9 cellular contexts compared by ENCODE assay signal in the genomic region with DNA sequence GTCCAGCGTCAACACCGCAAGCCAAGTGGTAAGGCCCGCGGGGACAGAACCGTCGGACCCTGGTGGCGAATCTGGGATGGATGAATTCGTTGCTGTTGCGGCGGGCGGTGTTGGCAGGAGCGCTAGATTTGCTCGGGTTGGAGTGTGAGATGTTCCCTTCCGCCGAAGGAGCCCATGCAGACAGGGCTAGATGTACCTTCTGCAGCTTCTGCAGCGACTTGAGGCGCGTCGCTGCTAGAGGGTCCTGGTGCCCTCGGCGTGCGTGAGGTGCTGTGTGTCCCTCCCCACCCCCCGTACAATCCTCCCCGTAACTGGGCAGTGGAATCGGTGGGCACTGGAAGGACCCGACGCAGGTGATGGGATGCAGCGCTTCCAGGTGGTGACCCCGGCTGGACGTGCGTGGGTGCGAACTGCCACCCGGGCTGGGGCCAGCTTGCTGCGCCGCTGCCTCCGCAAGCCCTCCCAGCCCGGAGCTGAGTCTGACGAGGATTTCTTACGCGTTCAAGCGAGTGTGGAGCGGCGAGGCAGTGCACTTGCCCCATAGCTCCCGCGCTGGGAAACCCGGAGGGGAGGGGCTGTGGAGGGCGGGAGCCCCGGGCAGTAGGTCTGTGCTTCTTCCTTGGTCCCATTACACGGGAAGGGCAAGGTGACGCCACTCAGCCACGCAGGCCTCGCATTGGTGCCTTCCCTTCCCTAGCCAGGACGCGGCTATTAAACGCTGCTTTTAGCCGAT. TPM values are rescaled to one million over a fixed set of nuclear protein-coding genes. Genes with fewer than 3 reads are reported as not detected.
DNase-seq lines count a peak whose midpoint lies in the region; ATAC-seq and TF ChIP-seq lines count a peak whose summit lies in the region.
"Had no signal": no experiment of that assay in that cellular context is flagged by ENCODE, and none has a peak within 500 bp of the region (broad histone marks: within the 10 kb centered on the region; RNA-seq: fewer than 3 reads in every experiment).

No MANE protein-coding gene starts in this region.

- H3K4me2 ChIP-seq in fibroblast of lung (ENCODE audit: extremely low read depth, insufficient read depth, low read length) (peak overlapping the region; percentile 90), neuronal stem cell (ENCODE audit: insufficient read depth, low read length, poor library complexity, severe bottlenecking) (peak overlapping the region; percentile 55)

- peak; percentile 75 for DNase-seq in activated CD8-positive, alpha-beta memory T cell treated with anti-CD3 and anti-CD28 coated beads for 24 hours
- peak in 1 of 2 donors; percentile 22 for DNase-seq in fibroblast of lung (ENCODE audit: low read depth in 2 of 2)
- DNase-seq in neuronal stem cell (ENCODE audit: low spot score): no peak
- no peak for DNase-seq in SHP77 (lab: John Stamatoyannopoulos, UW)

- peak overlapping the region; percentile 40 for H3K23ac ChIP-seq in neuronal stem cell (ENCODE audit: low read depth, low read length, poor library complexity)

- CTCF ChIA-PET in HEK293 (lab: Yijun Ruan, JAX): interaction anchor here (0.5 to 1.4 kb wide), 4 partner anchors 31 to 334 kb away, joined by 3 to 5 read pairs (median 3); no protein-coding TSS in a partner anchor

- H4K91ac ChIP-seq in neuronal stem cell (ENCODE audit: low read depth, low read length, poor library complexity): no peak overlapping the region

- H2BK15ac ChIP-seq in neuronal stem cell (ENCODE audit: low read length): peak overlapping the region; percentile 6

- TF ChIP-seq CTCF in HEK293 (tag by site-specific recombination; IDR thresholded peaks at IDR 0.05) (no peak), fibroblast of lung (conservative IDR thresholded peaks at IDR 0.05 in 1 of 2, IDR thresholded peaks at IDR 0.05 in 1 of 2; ENCODE audit: low read depth in 1 of 2, low read length in 2 of 2) (no peak)

- ATAC-seq in HG02970 (IDR thresholded peaks at IDR 0.05; ENCODE audit: low FRiP score, unreplicated experiment) (no peak), HG03432 (IDR thresholded peaks at IDR 0.05; ENCODE audit: unreplicated experiment) (no peak), HG03097 (IDR thresholded peaks at IDR 0.05; ENCODE audit: low FRiP score, unreplicated experiment) (no peak)
- ATAC-seq: K562 had no signal

- H2AFZ ChIP-seq in fibroblast of lung (ENCODE audit: low read length) (peak overlapping the region; percentile 79), neuronal stem cell (ENCODE audit: low read length) (peak overlapping the region; percentile 51)

- H3K79me2 ChIP-seq in fibroblast of lung (ENCODE audit: control insufficient read depth, insufficient read depth, low read length): no peaks in the 10 kb centered on the region

- H4K8ac ChIP-seq in neuronal stem cell (ENCODE audit: low read depth, low read length): peak overlapping the region; percentile 66

- no peak overlapping the region for H3K4ac ChIP-seq in neuronal stem cell (ENCODE audit: low read length)

- H4K20me1 ChIP-seq in fibroblast of lung (ENCODE audit: control insufficient read depth, extremely low read depth, insufficient read depth, low read length): no peaks in the 10 kb centered on the region

- POLR2A ChIA-PET in HEK293 (lab: Yijun Ruan, JAX): interaction anchor here (0.7 kb wide), 1 partner anchor 15 kb away, joined by 3 read pairs; no protein-coding TSS in a partner anchor

- H3K79me1 ChIP-seq in neuronal stem cell (ENCODE audit: low read depth, low read length): no peaks in the 10 kb centered on the region

- H3K4me3 ChIP-seq in HEK293 (ENCODE audit: low read depth, low read length): peak overlapping the region; percentile 14
- H3K4me3 ChIP-seq in fibroblast of lung (replicated peaks in 1 of 4; ENCODE audit: control extremely low read depth in 1 of 4, insufficient read depth in 1 of 4, low read depth in 3 of 4, low read length in 4 of 4): peak overlapping the region; percentile 39 to 58 (median 54)
- H3K4me3 ChIP-seq in neuronal stem cell (ENCODE audit: low read length in 2 of 2): peak overlapping the region in 1 of 2 donors; percentile 73
- H3K4me3 ChIP-seq: K562 had no signal

- no peak overlapping the region for H2BK120ac ChIP-seq in neuronal stem cell (ENCODE audit: low read depth, low read length)

- H3K9ac ChIP-seq in fibroblast of lung (ENCODE audit: insufficient read depth, low read length) (no peak overlapping the region), neuronal stem cell (ENCODE audit: low read depth, low read length, poor library complexity) (no peak overlapping the region)

- H3K18ac ChIP-seq in neuronal stem cell (ENCODE audit: low read length): peak overlapping the region; percentile 61

- H3K14ac ChIP-seq in neuronal stem cell (ENCODE audit: low read length): no peak overlapping the region

- H3K9me3 ChIP-seq in HEK293 (ENCODE audit: control insufficient read depth, insufficient read depth, low read depth, low read length) (no peaks in the 10 kb centered on the region), fibroblast of lung (ENCODE audit: control insufficient read depth, insufficient read depth, low read depth, low read length) (no peaks in the 10 kb centered on the region), neuronal stem cell (replicated peaks in 1 of 2; ENCODE audit: control insufficient read depth in 2 of 2, insufficient read depth in 1 of 2, low read depth in 1 of 2, low read length in 2 of 2) (peaks cover 0 to 1% of the 10 kb centered on the region in 2 donors)

- H3K27ac ChIP-seq in HEK293 (ENCODE audit: extremely low read depth, low read depth, low read length): no peak overlapping the region
- no peak overlapping the region for H3K27ac ChIP-seq in fibroblast of lung (ENCODE audit: insufficient read depth, low read length)
- no peak overlapping the region for H3K27ac ChIP-seq in neuronal stem cell (replicated peaks; ENCODE audit: low read length)

- H3K4me1 ChIP-seq in HEK293 (ENCODE audit: control insufficient read depth, insufficient read depth, low read length): no peaks in the 10 kb centered on the region
- H3K4me1 ChIP-seq in fibroblast of lung (ENCODE audit: control insufficient read depth, extremely low read depth, insufficient read depth, low read length): peaks cover 7% of the 10 kb centered on the region
- H3K4me1 ChIP-seq in neuronal stem cell (ENCODE audit: control insufficient read depth in 2 of 2, insufficient read depth in 1 of 2, low read depth in 1 of 2, low read length in 2 of 2): no peaks in the 10 kb centered on the region

- H2BK12ac ChIP-seq in neuronal stem cell (ENCODE audit: low read length): no peak overlapping the region

- H3K27me3 ChIP-seq in fibroblast of lung (ENCODE audit: control insufficient read depth, insufficient read depth, low read length) (peaks cover 18% of the 10 kb centered on the region), neuronal stem cell (ENCODE audit: control insufficient read depth in 3 of 3, insufficient read depth in 3 of 3, low read depth in 1 of 3, low read length in 3 of 3) (peaks cover 0 to 19% (median 11%) of the 10 kb centered on the region in 3 experiments)

- no peak overlapping the region for H2BK5ac ChIP-seq in neuronal stem cell (ENCODE audit: low read length)

- no CpG with 5 or more reads among the region's 56 CpGs for WGBS in neuronal stem cell (ENCODE audit: extremely low coverage in 2 of 2, insufficient read length in 2 of 2, insufficient replicate concordance in 1 of 2), 2 donors

- H2AK5ac ChIP-seq in neuronal stem cell (ENCODE audit: low read depth, low read length): peak overlapping the region; percentile 31

- H3K36me3 ChIP-seq in HEK293 (ENCODE audit: control insufficient read depth in 2 of 2, insufficient read depth in 1 of 2, low read length in 2 of 2) (no peaks in the 10 kb centered on the region), fibroblast of lung (ENCODE audit: control insufficient read depth, insufficient read depth, low read length) (no peaks in the 10 kb centered on the region), neuronal stem cell (replicated peaks in 1 of 2; ENCODE audit: control insufficient read depth in 2 of 2, insufficient read depth in 2 of 2, low read length in 2 of 2) (no peaks in the 10 kb centered on the region)

TF ChIP-seq in HEK293, 187 proteins besides CTCF, POLR2A, EP300 and RAD21:
- TF ChIP-seq ZNF704 (tag by site-specific recombination; IDR thresholded peaks at IDR 0.05) (no peak), ZNF37A (tag by site-specific recombination; IDR thresholded peaks at IDR 0.05) (no peak), ZNF610 (tag by site-specific recombination; IDR thresholded peaks at IDR 0.05; ENCODE audit: borderline replicate concordance) (no peak), IKZF3 (tag by site-specific recombination; IDR thresholded peaks at IDR 0.05) (no peak), ZNF433 (tag by site-specific recombination; IDR thresholded peaks at IDR 0.05; ENCODE audit: low read depth) (no peak), KLF1 (tag by site-specific recombination; IDR thresholded peaks at IDR 0.05) (no peak), ZNF473 (tag by site-specific recombination; IDR thresholded peaks at IDR 0.05) (no peak)
- TF ChIP-seq, protein P1, sequence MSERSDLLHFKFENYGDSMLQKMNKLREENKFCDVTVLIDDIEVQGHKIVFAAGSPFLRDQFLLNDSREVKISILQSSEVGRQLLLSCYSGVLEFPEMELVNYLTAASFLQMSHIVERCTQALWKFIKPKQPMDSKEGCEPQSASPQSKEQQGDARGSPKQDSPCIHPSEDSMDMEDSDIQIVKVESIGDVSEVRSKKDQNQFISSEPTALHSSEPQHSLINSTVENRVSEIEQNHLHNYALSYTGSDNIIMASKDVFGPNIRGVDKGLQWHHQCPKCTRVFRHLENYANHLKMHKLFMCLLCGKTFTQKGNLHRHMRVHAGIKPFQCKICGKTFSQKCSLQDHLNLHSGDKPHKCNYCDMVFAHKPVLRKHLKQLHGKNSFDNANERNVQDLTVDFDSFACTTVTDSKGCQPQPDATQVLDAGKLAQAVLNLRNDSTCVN (tag by site-specific recombination; optimal IDR thresholded peaks at IDR 0.05): no peak

RNA-seq across cellular contexts. Expression of gene CHRNA1, which starts 34.3 kb away (rescaled TPM):
- total RNA-seq in fibroblast of lung: 0.33 TPM in 1 of 2 replicates, not detected in the other
- 0.73 and 1.1 TPM in 2 replicates for polyA plus RNA-seq in fibroblast of lung
- 0.68 and 0.94 TPM in 2 replicates for polyA plus RNA-seq in fibroblast of lung (2012)
- 2.0 TPM in 1 of 2 replicates, not detected in the other for polyA minus RNA-seq in fibroblast of lung (ENCODE audit: low replicate concordance)
- polyA plus RNA-seq in neuronal stem cell (2013, experiment 1 of 2): not detected
- polyA plus RNA-seq in neuronal stem cell (2013, experiment 2 of 2): not detected
- total RNA-seq: K562 had no signal
- polyA plus RNA-seq: K562 had no signal
